In the genomic region with DNA sequence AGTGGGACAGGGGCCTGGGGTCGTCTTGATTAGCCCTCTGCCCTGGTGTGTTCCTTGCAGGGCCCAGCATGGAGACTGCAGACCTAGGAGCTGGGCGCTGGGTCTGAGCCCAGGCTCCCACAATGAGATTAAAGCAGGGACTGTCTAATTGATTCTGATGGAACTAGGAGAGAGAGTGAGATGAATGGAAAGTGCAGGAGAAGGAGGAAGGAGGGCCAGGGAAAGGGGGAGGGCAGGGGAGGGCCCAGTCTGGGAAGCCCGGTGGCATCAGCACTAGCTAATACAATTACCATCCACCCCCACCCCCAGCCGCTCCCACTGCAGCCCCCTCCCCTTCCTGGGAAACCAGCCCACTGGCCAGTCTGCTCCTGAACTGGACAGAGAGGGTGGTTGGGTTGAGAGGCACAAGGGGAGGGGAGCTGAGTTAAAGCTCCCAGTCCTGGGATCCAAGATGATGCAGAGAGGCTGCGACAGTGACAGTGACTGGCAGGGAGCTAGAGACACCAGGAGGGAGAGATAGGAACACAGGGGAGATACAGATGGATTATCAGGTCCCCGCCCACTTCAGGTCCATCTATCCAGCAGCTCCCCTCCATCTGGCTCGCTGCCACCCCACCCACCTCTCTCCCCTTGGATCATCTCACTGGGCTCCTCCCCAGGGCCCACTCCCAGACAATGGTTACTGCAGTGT, we compare ENCODE assay signal across 27 cellular contexts. TPM values are rescaled to one million over a fixed set of nuclear protein-coding genes. Genes with fewer than 3 reads are reported as not detected.
DNase-seq lines count a peak whose midpoint lies in the region; TF ChIP-seq lines count a peak whose summit lies in the region.
"Had no signal": no experiment of that assay in that cellular context is flagged by ENCODE, and none has a peak within 500 bp of the region (broad histone marks: within the 10 kb centered on the region; RNA-seq: fewer than 3 reads in every experiment).

No MANE protein-coding gene starts in this region.

- H3K27ac Mint-ChIP-seq in neural crest cell (ENCODE audit: unreplicated experiment) = peak overlapping the region; percentile 97
- H3K27ac Mint-ChIP-seq: activated CD8-positive, alpha-beta T cell treated with anti-CD3 and anti-CD28 coated beads for 36 hours; activated naive CD4-positive, alpha-beta T cell treated with anti-CD3 and anti-CD28 coated beads for 36 hours; naive thymus-derived CD4-positive, alpha-beta T cell; stimulated activated memory B cell treated with anti-CD40 and anti-IgM and Interleukin-4, amounts not matched to agents 10 μg/mL and 1 μg/mL and 100 μg/mL, for 72 hours had no signal

- CTCF ChIA-PET in HEK293T (lab: Yijun Ruan, JAX) = interaction anchor here (1.3 kb wide), 1 partner anchor 22 kb away, joined by 4 read pairs; no protein-coding TSS in a partner anchor

- DNase-seq in Ammon's horn (ENCODE audit: low spot score) (peak; percentile 55), SK-N-DZ (ENCODE audit: low spot score) (peak; percentile 94), ecto neural progenitor cell (ENCODE audit: low spot score) (peak; percentile 66), neural crest cell (ENCODE audit: low read depth, low spot score) (no peak), NCI-H2081 (lab: John Stamatoyannopoulos, UW) (no peak), HEK293T (ENCODE audit: extremely low spot score) (no peak), AG20443 (ENCODE audit: low spot score) (no peak)
- no peak for DNase-seq in activated naive CD4-positive, alpha-beta T cell treated with Interleukin-2 at 50 U/mL for 16 hours
- DNase-seq: activated CD4-positive, CD25-positive, alpha-beta regulatory T cell treated with anti-CD3 and anti-CD28 coated beads, Interleukin-2, amount 50 U/mL, for 72 hours; activated CD8-positive, alpha-beta T cell treated with anti-CD3 and anti-CD28 coated beads for 36 hours; activated naive CD4-positive, alpha-beta T cell treated with anti-CD3 and anti-CD28 coated beads for 36 hours; CD4-positive, alpha-beta memory T cell; effector memory CD4-positive, alpha-beta T cell; IMR-90; mammary epithelial cell; naive thymus-derived CD4-positive, alpha-beta T cell; NCI-H1092 treated with DMSO at 0.1 percent for 48 hours; NCI-H2081 treated with DMSO at 0.1 percent for 48 hours; NCI-H524 treated with DMSO at 0.1 percent for 48 hours; RPMI8226; stimulated activated CD4-positive, alpha-beta T cell treated with anti-CD3 and anti-CD28 coated beads, Interleukin-1b, Interleukin-23, amount 100 ng/mL, for 48 hours had no signal

- TF ChIP-seq CTCF in neural crest cell (conservative IDR thresholded peaks at IDR 0.05) = no peak

- peaks cover 82% of the 10 kb centered on the region for H3K4me1 Mint-ChIP-seq in neural crest cell

- peak overlapping the region; percentile 33 for H3K4me3 Mint-ChIP-seq in neural crest cell
- H3K4me3 Mint-ChIP-seq: activated CD8-positive, alpha-beta T cell treated with anti-CD3 and anti-CD28 coated beads for 36 hours; activated naive CD4-positive, alpha-beta T cell treated with anti-CD3 and anti-CD28 coated beads for 36 hours; CD4-positive, alpha-beta memory T cell; central memory CD8-positive, alpha-beta T cell; naive thymus-derived CD4-positive, alpha-beta T cell; stimulated activated memory B cell treated with anti-CD40 and anti-IgM and Interleukin-4, amounts not matched to agents 10 μg/mL and 1 μg/mL and 100 μg/mL, for 72 hours had no signal

- H3K27me3 Mint-ChIP-seq in neural crest cell (ENCODE audit: low read depth) = peaks cover 5% of the 10 kb centered on the region

- no peaks in the 10 kb centered on the region for H3K36me3 Mint-ChIP-seq in neural crest cell (ENCODE audit: low read depth)
- H3K36me3 Mint-ChIP-seq: CD4-positive, alpha-beta memory T cell; naive thymus-derived CD4-positive, alpha-beta T cell; stimulated activated memory B cell treated with anti-CD40 and anti-IgM and Interleukin-4, amounts not matched to agents 10 μg/mL and 1 μg/mL and 100 μg/mL, for 72 hours had no signal

- H3K9me3 Mint-ChIP-seq in neural crest cell = no peaks in the 10 kb centered on the region
- H3K9me3 Mint-ChIP-seq: activated CD8-positive, alpha-beta T cell treated with anti-CD3 and anti-CD28 coated beads for 36 hours; activated naive CD4-positive, alpha-beta T cell treated with anti-CD3 and anti-CD28 coated beads for 36 hours; CD4-positive, alpha-beta memory T cell; central memory CD8-positive, alpha-beta T cell; naive thymus-derived CD4-positive, alpha-beta T cell; stimulated activated memory B cell treated with anti-CD40 and anti-IgM and Interleukin-4, amounts not matched to agents 10 μg/mL and 1 μg/mL and 100 μg/mL, for 72 hours had no signal

- POLR2A ChIA-PET in HEK293T (lab: Yijun Ruan, JAX) = no interaction called here

TF ChIP-seq in HEK293T, 16 proteins besides CTCF, POLR2A, EP300 and RAD21:
- TF ChIP-seq NFRKB (IDR thresholded peaks at IDR 0.05) (no peak), TARDBP (IDR thresholded peaks at IDR 0.05) (no peak), FOXM1 (IDR thresholded peaks at IDR 0.05; ENCODE audit: borderline replicate concordance) (no peak), BHLHE40 (IDR thresholded peaks at IDR 0.05; ENCODE audit: borderline replicate concordance) (no peak), ARNT (IDR thresholded peaks at IDR 0.05) (no peak), CTBP1 (IDR thresholded peaks at IDR 0.05; ENCODE audit: borderline replicate concordance) (no peak), HDGF (IDR thresholded peaks at IDR 0.05; ENCODE audit: borderline replicate concordance) (no peak), L3MBTL2 (conservative IDR thresholded peaks at IDR 0.05) (no peak), ZNF384 (IDR thresholded peaks at IDR 0.05) (no peak), ELF4 (IDR thresholded peaks at IDR 0.05) (no peak), SUZ12 (IDR thresholded peaks at IDR 0.05) (no peak), LEF1 (IDR thresholded peaks at IDR 0.05; ENCODE audit: borderline replicate concordance) (no peak), SP1 (IDR thresholded peaks at IDR 0.05) (no peak), FOXK2 (IDR thresholded peaks at IDR 0.05) (no peak), FOXA1 (IDR thresholded peaks at IDR 0.05) (no peak)
- TF ChIP-seq, protein P1, sequence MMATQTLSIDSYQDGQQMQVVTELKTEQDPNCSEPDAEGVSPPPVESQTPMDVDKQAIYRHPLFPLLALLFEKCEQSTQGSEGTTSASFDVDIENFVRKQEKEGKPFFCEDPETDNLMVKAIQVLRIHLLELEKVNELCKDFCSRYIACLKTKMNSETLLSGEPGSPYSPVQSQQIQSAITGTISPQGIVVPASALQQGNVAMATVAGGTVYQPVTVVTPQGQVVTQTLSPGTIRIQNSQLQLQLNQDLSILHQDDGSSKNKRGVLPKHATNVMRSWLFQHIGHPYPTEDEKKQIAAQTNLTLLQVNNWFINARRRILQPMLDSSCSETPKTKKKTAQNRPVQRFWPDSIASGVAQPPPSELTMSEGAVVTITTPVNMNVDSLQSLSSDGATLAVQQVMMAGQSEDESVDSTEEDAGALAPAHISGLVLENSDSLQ (IDR thresholded peaks at IDR 0.05) = no peak

RNA-seq across cellular contexts. Expression of a gene that starts 13.2 kb away (rescaled TPM):
- polyA plus RNA-seq in SK-N-DZ (2014; cell fraction: cytosol; rRNA removed) = 3.5 and 3.9 TPM in 2 replicates
- 3.5 and 10.2 TPM in 2 replicates for polyA plus RNA-seq in SK-N-DZ (2014; cell fraction: nucleus; rRNA removed)
- total RNA-seq in neural crest cell = 11.3 and 14.5 TPM in 2 replicates
- total RNA-seq: G401 had no signal
- polyA plus RNA-seq: CD4-positive, alpha-beta memory T cell; naive thymus-derived CD4-positive, alpha-beta T cell had no signal

RNA-seq across cellular contexts. Expression of a gene that starts 53.1 kb away (rescaled TPM):
- 0.39 TPM in 1 of 2 replicates, not detected in the other for polyA plus RNA-seq in SK-N-DZ (2014; cell fraction: cytosol; rRNA removed)
- 1.1 and 2.0 TPM in 2 replicates for polyA plus RNA-seq in SK-N-DZ (2014; cell fraction: nucleus; rRNA removed)
- not detected in 2 replicates for total RNA-seq in neural crest cell
- total RNA-seq: frontal cortex, G401, IMR-90, kidney epithelial cell, mammary epithelial cell had no signal
- polyA plus RNA-seq: AG04450; IMR-90; mammary epithelial cell; naive thymus-derived CD4-positive, alpha-beta T cell had no signal

Comparison
In these comparisons a context has a peak if more than half of its experiments do, and no peak if none do; other contexts are left out.
1. DNase-seq: peak in Ammon's horn (single experiment), SK-N-DZ (single experiment) and ecto neural progenitor cell (single experiment); none in neural crest cell (single experiment), NCI-H2081 (0 of 2), activated naive CD4-positive, alpha-beta T cell treated with Interleukin-2 at 50 U/mL for 16 hours (single experiment), HEK293T (single experiment) and AG20443 (single experiment).